Comparison of ENCODE assay signal across 13 cellular contexts in the genomic region with DNA sequence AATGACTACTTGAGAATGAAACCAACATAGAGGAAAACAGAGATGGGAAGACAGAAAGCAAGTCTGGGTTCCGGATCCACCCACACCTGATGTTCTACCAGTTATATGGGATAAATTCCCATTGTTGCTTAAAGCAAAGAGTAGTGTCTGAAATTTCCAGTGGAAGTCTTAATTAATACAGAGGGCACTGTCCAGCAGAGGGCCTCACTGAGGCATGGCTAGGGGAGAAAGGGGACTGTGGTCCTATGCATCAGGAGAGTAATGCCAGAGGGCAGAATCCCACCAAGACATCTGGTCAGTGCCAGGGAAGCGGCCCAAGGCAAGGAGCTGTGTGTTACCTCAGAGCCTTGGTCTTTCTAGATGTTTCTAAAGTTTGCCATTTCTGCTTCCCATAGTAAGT. TPM values are rescaled to one million over a fixed set of nuclear protein-coding genes. Genes with fewer than 3 reads are reported as not detected.
DNase-seq lines count a peak whose midpoint lies in the region; ATAC-seq and TF ChIP-seq lines count a peak whose summit lies in the region.
"Had no signal": no experiment of that assay in that cellular context is flagged by ENCODE, and none has a peak within 500 bp of the region (broad histone marks: within the 10 kb centered on the region; RNA-seq: fewer than 3 reads in every experiment).

No MANE protein-coding gene starts in this region.

- no peaks in the 10 kb centered on the region for H3K79me1 ChIP-seq in mesendoderm (ENCODE audit: low read length)

- H3K9ac ChIP-seq in mesendoderm (ENCODE audit: low read length), result no peak overlapping the region

- no peaks in the 10 kb centered on the region for H3K79me2 ChIP-seq in DOHH2 (ENCODE audit: control insufficient read depth, low read length)
- no peaks in the 10 kb centered on the region for H3K79me2 ChIP-seq in mesendoderm (ENCODE audit: control insufficient read depth, insufficient read depth, low read length)

- no peak overlapping the region for H2AK5ac ChIP-seq in mesendoderm (ENCODE audit: low read length)

- no peak overlapping the region for H3K4ac ChIP-seq in mesendoderm (ENCODE audit: low read depth, low read length)

- H3K4me1 ChIP-seq in DOHH2 (ENCODE audit: control insufficient read depth, low read length) (no peaks in the 10 kb centered on the region), mesendoderm (ENCODE audit: control insufficient read depth, low read depth, low read length) (no peaks in the 10 kb centered on the region)

- H3K4me2 ChIP-seq in DOHH2 (ENCODE audit: low read length), result no peak overlapping the region
- H3K4me2 ChIP-seq in mesendoderm (ENCODE audit: low read length), result no peak overlapping the region

- no peak overlapping the region for H2BK15ac ChIP-seq in mesendoderm (replicated peaks; ENCODE audit: low read depth)

- no peak overlapping the region for H2BK120ac ChIP-seq in mesendoderm (ENCODE audit: low read depth, low read length)

- no peaks in the 10 kb centered on the region for H3F3A ChIP-seq in DOHH2 (ENCODE audit: control insufficient read depth, insufficient read depth)

- H2BK5ac ChIP-seq in mesendoderm (ENCODE audit: low read length), result no peak overlapping the region

- H4K5ac ChIP-seq in mesendoderm (ENCODE audit: low read length), result no peak overlapping the region

- DNase-seq in H7, result peak; percentile 71
- DNase-seq in UCSD-AML1 (lab: John Stamatoyannopoulos, UW; ENCODE audit: unreplicated experiment), result peak; percentile 10
- DNase-seq in mesendoderm, result peak; percentile 48
- no peak for DNase-seq in NCI-H1694 (lab: John Stamatoyannopoulos, UW)
- DNase-seq in stimulated activated CD4-positive, alpha-beta T cell treated with anti-CD3 and anti-CD28 coated beads, Interleukin-2, amount 100 ng/mL, for 24 hours, result no peak
- DNase-seq: activated CD4-positive, alpha-beta T cell treated with anti-CD3 and anti-CD28 coated beads, Interleukin-2, amount 10 ng/mL, durations not matched to agents 7 days and 5 days; IMR-90; natural killer cell; NCI-H2029; T-helper 1 cell had no signal

- no peaks in the 10 kb centered on the region for H4K20me1 ChIP-seq in DOHH2 (ENCODE audit: control insufficient read depth, insufficient read depth, low read depth, low read length)

- H3K9me2 ChIP-seq in DOHH2 (replicated peaks; ENCODE audit: control insufficient read depth, low read length), result no peaks in the 10 kb centered on the region

- H3K23ac ChIP-seq in mesendoderm (ENCODE audit: low read length), result no peak overlapping the region

- no peaks in the 10 kb centered on the region for H3K9me3 ChIP-seq in DOHH2 (ENCODE audit: control insufficient read depth, insufficient read depth, low read length)

- no CpG with 5 or more reads among the region's 2 CpGs for WGBS in mesendoderm (ENCODE audit: extremely low coverage, insufficient coverage, low lambda C conversion rate)

- H3K27me3 ChIP-seq in DOHH2 (ENCODE audit: control insufficient read depth, low read length), result no peaks in the 10 kb centered on the region
- no peaks in the 10 kb centered on the region for H3K27me3 ChIP-seq in H7 (ENCODE audit: control insufficient read depth, insufficient read depth, low read length)
- no peaks in the 10 kb centered on the region for H3K27me3 ChIP-seq in mesendoderm (ENCODE audit: insufficient read depth, low read length, poor library complexity)

- no peak overlapping the region for H4K8ac ChIP-seq in mesendoderm (ENCODE audit: low read depth, low read length)

- H3K27ac ChIP-seq in DOHH2 (ENCODE audit: low read depth, low read length) (no peak overlapping the region), mesendoderm (ENCODE audit: low read depth, low read length) (no peak overlapping the region)

- H3K56ac ChIP-seq in mesendoderm (ENCODE audit: low read length), result no peak overlapping the region

- no peak for ATAC-seq in GM21381 (IDR thresholded peaks at IDR 0.05; ENCODE audit: unreplicated experiment)
- ATAC-seq: natural killer cell had no signal

- TF ChIP-seq CTCF in DOHH2 (IDR thresholded peaks at IDR 0.05; ENCODE audit: low read depth, low read length, poor library complexity, severe bottlenecking), result peak; percentile 57

- H3K36me3 ChIP-seq in DOHH2 (ENCODE audit: control insufficient read depth, low read length) (no peaks in the 10 kb centered on the region), H7 (replicated peaks; ENCODE audit: control insufficient read depth, insufficient read depth, low read length) (no peaks in the 10 kb centered on the region), mesendoderm (ENCODE audit: control insufficient read depth, insufficient read depth, low read length) (no peaks in the 10 kb centered on the region)

- no peak overlapping the region for H3K4me3 ChIP-seq in DOHH2 (ENCODE audit: low read length)
- H3K4me3 ChIP-seq in H7 (ENCODE audit: insufficient read depth, low read depth, low read length), result no peak overlapping the region
- H3K4me3 ChIP-seq in mesendoderm (ENCODE audit: low read length), result no peak overlapping the region

- H3K18ac ChIP-seq in mesendoderm (ENCODE audit: low read length), result no peak overlapping the region

RNA-seq across cellular contexts. Expression of a gene that starts 7.5 kb away (rescaled TPM):
- total RNA-seq in H7 (2014; rRNA removed; shearing (Covaris generic)), result not detected in 2 replicates
- not detected for polyA plus RNA-seq in mesendoderm (2013, experiment 1 of 2)
- polyA plus RNA-seq in mesendoderm (2013, experiment 2 of 2), result not detected
- total RNA-seq: activated CD4-positive, alpha-beta T cell treated with anti-CD3 and anti-CD28 coated beads, Interleukin-2, amount 10 ng/mL, durations not matched to agents 7 days and 5 days; IMR-90; natural killer cell; subcutaneous adipose tissue had no signal
- polyA plus RNA-seq: IMR-90 had no signal

RNA-seq across cellular contexts. Expression of a gene that starts 32.7 kb away (rescaled TPM):
- not detected in 2 replicates for total RNA-seq in H7 (2014; rRNA removed; shearing (Covaris generic))
- not detected for polyA plus RNA-seq in mesendoderm (2013, experiment 1 of 2)
- not detected for polyA plus RNA-seq in mesendoderm (2013, experiment 2 of 2)
- total RNA-seq: activated CD4-positive, alpha-beta T cell treated with anti-CD3 and anti-CD28 coated beads, Interleukin-2, amount 10 ng/mL, durations not matched to agents 7 days and 5 days; IMR-90; natural killer cell; subcutaneous adipose tissue had no signal
- polyA plus RNA-seq: IMR-90 had no signal

RNA-seq across cellular contexts. Expression of a gene that starts 44.5 kb away (rescaled TPM):
- not detected in 2 replicates for total RNA-seq in H7 (2014; rRNA removed; shearing (Covaris generic))
- polyA plus RNA-seq in mesendoderm (2013, experiment 1 of 2), result not detected
- not detected for polyA plus RNA-seq in mesendoderm (2013, experiment 2 of 2)
- total RNA-seq: activated CD4-positive, alpha-beta T cell treated with anti-CD3 and anti-CD28 coated beads, Interleukin-2, amount 10 ng/mL, durations not matched to agents 7 days and 5 days; IMR-90; natural killer cell; subcutaneous adipose tissue had no signal
- polyA plus RNA-seq: IMR-90 had no signal

RNA-seq across cellular contexts. Expression of a gene that starts 49.3 kb away (rescaled TPM):
- total RNA-seq in H7 (2014; rRNA removed; shearing (Covaris generic)), result not detected in 2 replicates
- polyA plus RNA-seq in mesendoderm (2013, experiment 1 of 2), result not detected
- polyA plus RNA-seq in mesendoderm (2013, experiment 2 of 2), result not detected
- total RNA-seq: activated CD4-positive, alpha-beta T cell treated with anti-CD3 and anti-CD28 coated beads, Interleukin-2, amount 10 ng/mL, durations not matched to agents 7 days and 5 days; IMR-90; natural killer cell had no signal
- polyA plus RNA-seq: IMR-90 had no signal

Comparison
In these comparisons a context has a peak if more than half of its experiments do, and no peak if none do; other contexts are left out.
1. DNase-seq: peak in H7 (single experiment), UCSD-AML1 (single experiment) and mesendoderm (single experiment); none in NCI-H1694 (single experiment) and stimulated activated CD4-positive, alpha-beta T cell treated with anti-CD3 and anti-CD28 coated beads, Interleukin-2, amount 100 ng/mL, for 24 hours (0 of 2).